Comparison of ENCODE assay signal across 19 cellular contexts in the genomic region with DNA sequence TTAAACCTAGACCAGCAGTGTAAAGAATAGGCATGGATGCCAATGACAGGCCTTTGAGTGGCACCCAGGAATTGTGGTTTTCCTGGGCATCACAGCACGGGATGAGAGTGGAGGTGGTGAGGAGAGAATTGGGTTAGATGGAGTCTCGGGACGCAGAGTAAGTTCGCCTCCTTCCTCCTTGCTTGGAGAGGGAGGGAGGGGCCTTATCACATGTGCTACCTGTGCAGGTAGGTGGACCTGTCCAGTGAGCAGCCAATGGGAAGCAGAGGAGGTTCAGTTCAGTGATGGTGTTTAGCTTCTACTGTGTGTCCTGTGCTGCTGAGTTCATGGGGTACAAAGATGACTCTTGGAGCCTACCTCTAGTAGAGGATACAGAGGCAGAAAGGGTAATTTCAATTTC. TPM values are rescaled to one million over a fixed set of nuclear protein-coding genes. Genes with fewer than 3 reads are reported as not detected.
DNase-seq lines count a peak whose midpoint lies in the region; ATAC-seq, FAIRE-seq and TF ChIP-seq lines count a peak whose summit lies in the region.
"Had no signal": no experiment of that assay in that cellular context is flagged by ENCODE, and none has a peak within 500 bp of the region (broad histone marks: within the 10 kb centered on the region; RNA-seq: fewer than 3 reads in every experiment).

No MANE protein-coding gene starts in this region.

- H3K9me3 Mint-ChIP-seq in naive thymus-derived CD8-positive, alpha-beta T cell = no peaks in the 10 kb centered on the region
- H3K9me3 Mint-ChIP-seq in glutamatergic neuron (ENCODE audit: unreplicated experiment) = peaks cover 4% of the 10 kb centered on the region
- H3K9me3 Mint-ChIP-seq: CD4-positive, alpha-beta memory T cell had no signal

- H3K4me3 ChIP-seq in bronchial epithelial cell (ENCODE audit: low read depth, low read length) = no peak overlapping the region

- peak overlapping the region; percentile 4 for H3K27ac ChIP-seq in substantia nigra (ENCODE audit: low read depth, low read length, poor library complexity, severe bottlenecking)
- H3K27ac ChIP-seq: KMS-11 had no signal

- H3K27me3 Mint-ChIP-seq in naive thymus-derived CD8-positive, alpha-beta T cell = no peaks in the 10 kb centered on the region
- H3K27me3 Mint-ChIP-seq in glutamatergic neuron (ENCODE audit: unreplicated experiment) = peaks cover 2% of the 10 kb centered on the region
- H3K27me3 Mint-ChIP-seq: CD4-positive, alpha-beta memory T cell had no signal

- peak overlapping the region in 7 of 10 donors; percentile 11 to 69 (median 38) for H3K27ac Mint-ChIP-seq in naive thymus-derived CD8-positive, alpha-beta T cell
- no peak overlapping the region for H3K27ac Mint-ChIP-seq in glutamatergic neuron (ENCODE audit: unreplicated experiment)

- TF ChIP-seq CTCF in bronchial epithelial cell (IDR thresholded peaks at IDR 0.05; ENCODE audit: insufficient read depth, low read length, severe bottlenecking) (no peak), glutamatergic neuron (IDR thresholded peaks at IDR 0.05; ENCODE audit: partially characterized antibody, unreplicated experiment) (no peak)

- in situ Hi-C loops in G401 (cut with HindIII; ENCODE audit: low sequenced_read_pairs) = no loop called here

- H3K27me3 ChIP-seq in bronchial epithelial cell (ENCODE audit: control insufficient read depth, insufficient read depth, low read length) = peaks cover 2% of the 10 kb centered on the region

- peak; percentile 0 for DNase-seq in G401 (ENCODE audit: low spot score)
- no peak for DNase-seq in bronchial epithelial cell (ENCODE audit: low read depth)
- no peak for DNase-seq in naive thymus-derived CD8-positive, alpha-beta T cell
- no peak for DNase-seq in substantia nigra (lab: John Stamatoyannopoulos, UW)
- DNase-seq in occipital lobe (lab: John Stamatoyannopoulos, UW) = no peak
- no peak for DNase-seq in GF-D8 (lab: John Stamatoyannopoulos, UW)
- no peak for DNase-seq in glutamatergic neuron
- DNase-seq: AML-193; CD4-positive, alpha-beta memory T cell; DND-41; NCI-H1092 treated with DMSO at 0.1 percent for 48 hours; NCI-H1694; NCI-H345; NCI-H526 treated with DMSO at 0.1 percent for 48 hours; NK-92 treated with Interleukin-12 subunit alpha and Interleukin-12 subunit beta, amount 100 ng/mL, for 24 hours; OCI-M1 had no signal

- POLR2A ChIA-PET in naive thymus-derived CD8-positive, alpha-beta T cell (lab: Charles Lee) = interaction anchor here (0.6 to 2.1 kb wide), 2 partner anchors 14 to 17 kb away, joined by 4 to 5 read pairs; no protein-coding TSS in a partner anchor

- no peak overlapping the region for H3K4me3 Mint-ChIP-seq in naive thymus-derived CD8-positive, alpha-beta T cell
- no peak overlapping the region for H3K4me3 Mint-ChIP-seq in glutamatergic neuron (ENCODE audit: unreplicated experiment)
- H3K4me3 Mint-ChIP-seq: CD4-positive, alpha-beta memory T cell had no signal

- H3K36me3 Mint-ChIP-seq in naive thymus-derived CD8-positive, alpha-beta T cell = peaks cover 0 to 29% (median 0%) of the 10 kb centered on the region in 3 donors
- H3K36me3 Mint-ChIP-seq in glutamatergic neuron (ENCODE audit: unreplicated experiment) = no peaks in the 10 kb centered on the region

- ATAC-seq in naive thymus-derived CD8-positive, alpha-beta T cell = no peak
- ATAC-seq in GM18861 (IDR thresholded peaks at IDR 0.05; ENCODE audit: unreplicated experiment) = no peak

- FAIRE-seq in bronchial epithelial cell (lab: Jason Lieb, UNC) = peak; percentile 28
- FAIRE-seq: H1 had no signal

- peaks cover 54 to 90% (median 87%) of the 10 kb centered on the region in 4 donors for H3K4me1 Mint-ChIP-seq in naive thymus-derived CD8-positive, alpha-beta T cell
- peaks cover 25% of the 10 kb centered on the region for H3K4me1 Mint-ChIP-seq in glutamatergic neuron (ENCODE audit: low read depth, unreplicated experiment)

- H3K36me3 ChIP-seq in bronchial epithelial cell (ENCODE audit: control insufficient read depth, insufficient read depth, low read length) = no peaks in the 10 kb centered on the region

RNA-seq across cellular contexts. Expression of gene YPEL2, which starts 14.9 kb away (rescaled TPM):
- 7.0 and 7.6 TPM in 2 replicates for total RNA-seq in G401 (2014; rRNA removed; shearing (Covaris generic))
- 2.1 and 2.6 TPM in 2 replicates for total RNA-seq in bronchial epithelial cell
- total RNA-seq in naive thymus-derived CD8-positive, alpha-beta T cell = 10 to 100 TPM; 73.5 to 75.0 TPM
- polyA plus RNA-seq in naive thymus-derived CD8-positive, alpha-beta T cell = 10 to 100 TPM; 22.0 to 28.7 (median 25.2) TPM
- 8.9 TPM for total RNA-seq in occipital lobe
- 20.8 TPM for total RNA-seq in glutamatergic neuron (ENCODE audit: unreplicated experiment)
